Comparison of ENCODE assay signal across 23 cellular contexts in genomic region chr5:93006915-93007314, GRCh38.
DNase-seq lines count a peak whose midpoint lies in the region; ATAC-seq and TF ChIP-seq lines count a peak whose summit lies in the region.
"Had no signal": no experiment of that assay in that cellular context is flagged by ENCODE, and none has a peak within 500 bp of the region (broad histone marks: within the 10 kb centered on the region; RNA-seq: fewer than 3 reads in every experiment).

No MANE protein-coding gene starts in this region.

- H3K9me2 ChIP-seq in PC-9 (ENCODE audit: insufficient read depth): 0 out of 2 replicates have a peak, but pooled peaks cover 4% of the 10 kb centered on the region
- H3K9me2 ChIP-seq: SK-N-SH had no signal

- CTCF ChIA-PET in PC-9 (lab: Charles Lee): no interaction called here

- H3K79me2 ChIP-seq in PC-9 (ENCODE audit: low read depth): no peaks in the 10 kb centered on the region

- BruUV-seq in PC-9 (replicated peaks; lab: Mats Ljungman, UMichigan): no TSS peak

- no peaks in the 10 kb centered on the region for H3F3A ChIP-seq in PC-9 (ENCODE audit: insufficient read depth, low read depth)

- no peak for ATAC-seq in HG03139 (IDR thresholded peaks at IDR 0.05; ENCODE audit: unreplicated experiment)
- ATAC-seq: CD8-positive, alpha-beta T cell had no signal

- H3K4me1 ChIP-seq in PC-9 (replicated peaks; ENCODE audit: insufficient read depth): no peaks in the 10 kb centered on the region

- DNase-seq in DMS53 (lab: John Stamatoyannopoulos, UW): peak; percentile 27
- DNase-seq in DMS53 treated with DMSO at 0.1 percent for 48 hours (lab: John Stamatoyannopoulos, UW; ENCODE audit: unreplicated experiment): no peak
- peak; percentile 8 for DNase-seq in NCI-H226
- DNase-seq in epithelial cell of esophagus (ENCODE audit: low read depth): peak; percentile 6
- DNase-seq in PC-9: no peak
- DNase-seq in pons (ENCODE audit: low spot score): no peak
- DNase-seq in germinal center (ENCODE audit: low spot score): no peak
- DNase-seq: AML-193; C1 segment of cervical spinal cord; CD8-positive, alpha-beta T cell; EL; H9; Karpas-422; MM.1S; NCI-H1048; NCI-H1417 treated with DMSO at 0.1 percent for 48 hours; NCI-H187; NCI-H446 treated with DMSO at 0.1 percent for 48 hours; NCI-H526 treated with DMSO at 0.1 percent for 48 hours; SIG-M5; SK-N-SH had no signal

- no peak overlapping the region for H3K27ac ChIP-seq in PC-9
- H3K27ac ChIP-seq: 22Rv1 had no signal

- no peaks in the 10 kb centered on the region for H4K20me1 ChIP-seq in PC-9 (ENCODE audit: insufficient read depth)

- H3K36me3 ChIP-seq in PC-9 (ENCODE audit: low read depth): no peaks in the 10 kb centered on the region

- no peak overlapping the region for H2AFZ ChIP-seq in PC-9

- H3K9me3 ChIP-seq in PC-9 (ENCODE audit: insufficient read depth, low read depth): no peaks in the 10 kb centered on the region
- H3K9me3 ChIP-seq: SK-N-SH had no signal

- H3K27me3 ChIP-seq in PC-9 (ENCODE audit: insufficient read depth, low read depth): no peaks in the 10 kb centered on the region

- POLR2A ChIA-PET in PC-9 (lab: Charles Lee; ENCODE audit: unreplicated experiment): no interaction called here

- TF ChIP-seq CTCF in epithelial cell of esophagus (IDR thresholded peaks at IDR 0.05; ENCODE audit: insufficient read depth, low read depth, low read length, missing control alignments) (no peak), PC-9 (conservative IDR thresholded peaks at IDR 0.05) (no peak)

- H3K4me3 ChIP-seq in epithelial cell of esophagus (ENCODE audit: low read length) (no peak overlapping the region), PC-9 (no peak overlapping the region)

- no peak overlapping the region for H3K4me2 ChIP-seq in PC-9
- H3K4me2 ChIP-seq: SK-N-SH had no signal

- intact Hi-C loops in PC-9 (cut with micrococcal nuclease; ENCODE audit: unreplicated experiment): no loop called here

Comparison
In these comparisons a context has a peak if more than half of its experiments do, and no peak if none do; other contexts are left out.
1. DNase-seq: peak in DMS53 (single experiment), NCI-H226 (single experiment) and epithelial cell of esophagus (single experiment); none in DMS53 treated with DMSO at 0.1 percent for 48 hours (single experiment), PC-9 (0 of 2), pons (single experiment) and germinal center (single experiment).